Comparison of ENCODE assay signal across 11 cellular contexts in the genomic region with DNA sequence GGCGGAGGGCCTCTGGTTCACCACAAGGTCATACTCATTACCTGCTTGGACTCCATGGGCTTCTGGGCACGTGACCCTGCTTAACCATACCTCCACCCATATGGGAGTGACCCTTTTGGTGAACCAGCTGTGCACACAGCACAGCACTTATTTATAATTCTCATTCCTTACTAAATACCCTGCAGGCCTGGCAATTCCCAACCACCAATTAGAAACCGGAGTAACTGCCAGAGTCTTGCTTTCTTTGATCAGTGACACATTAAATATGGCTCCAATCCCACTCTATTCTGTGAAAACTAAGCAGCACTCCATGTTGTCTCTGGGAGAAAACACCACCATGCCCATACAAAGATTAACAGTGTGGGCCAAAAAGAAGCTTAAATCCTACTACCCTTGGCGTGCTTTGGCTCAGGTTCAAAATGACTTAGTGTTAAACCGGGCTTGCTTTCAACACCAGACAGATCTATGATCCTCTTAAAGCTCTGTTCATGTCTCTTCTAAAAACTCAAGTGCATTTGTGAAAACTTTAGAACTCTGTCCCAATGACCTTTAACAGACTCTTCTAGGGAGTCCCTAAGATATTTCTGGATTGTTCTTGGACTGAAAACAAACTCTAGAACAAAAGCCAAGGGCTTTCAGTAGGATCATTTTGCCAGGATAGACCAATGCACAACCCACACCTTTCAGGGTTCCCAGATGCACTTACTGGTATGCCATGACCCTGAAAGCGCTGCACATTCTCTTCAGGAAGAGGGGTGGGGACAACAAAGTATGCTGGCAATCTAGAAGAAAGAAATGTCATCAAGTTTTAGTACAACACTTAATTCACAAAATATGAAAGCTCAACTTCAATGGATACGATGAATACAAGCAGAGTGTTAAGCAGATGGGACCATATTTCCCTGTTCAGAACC. TPM values are rescaled to one million over a fixed set of nuclear protein-coding genes. Genes with fewer than 3 reads are reported as not detected.
DNase-seq lines count a peak whose midpoint lies in the region; ATAC-seq lines count a peak whose summit lies in the region.
"Had no signal": no experiment of that assay in that cellular context is flagged by ENCODE, and none has a peak within 500 bp of the region (broad histone marks: within the 10 kb centered on the region; RNA-seq: fewer than 3 reads in every experiment).

No MANE protein-coding gene starts in this region.

- peak overlapping the region; percentile 71 for H3K4me3 ChIP-seq in adipocyte (ENCODE audit: low read length)
- H3K4me3 ChIP-seq in stomach smooth muscle (ENCODE audit: low read length in 2 of 2): no peak overlapping the region

- H3K27ac ChIP-seq in stomach smooth muscle (ENCODE audit: low read length): peak overlapping the region; percentile 37

- H3K4me1 ChIP-seq in adipocyte (ENCODE audit: control insufficient read depth, insufficient read depth, low read length): peaks cover 84% of the 10 kb centered on the region
- peaks cover 16% of the 10 kb centered on the region for H3K4me1 ChIP-seq in stomach smooth muscle (ENCODE audit: control insufficient read depth, insufficient read depth, low read length)

- DNase-seq in H4 (ENCODE audit: low spot score) (peak; percentile 28), adipocyte (ENCODE audit: low read depth) (peak; percentile 44), left ventricle myocardium superior (no peak), RKO (ENCODE audit: low spot score) (no peak), UCSD-AML1 (lab: John Stamatoyannopoulos, UW; ENCODE audit: unreplicated experiment) (no peak)
- no peak for DNase-seq in activated CD4-positive, CD25-positive, alpha-beta regulatory T cell treated with anti-CD3 and anti-CD28 coated beads, Interleukin-2, amount 50 U/mL, for 72 hours
- DNase-seq: cortex of kidney, GF-D8, NCI-H510A treated with DMSO at 0.1 percent for 48 hours had no signal

- no peaks in the 10 kb centered on the region for H3K27me3 ChIP-seq in adipocyte (replicated peaks; ENCODE audit: control insufficient read depth, insufficient read depth, low read length)
- H3K27me3 ChIP-seq in stomach smooth muscle (ENCODE audit: control insufficient read depth in 1 of 2, insufficient read depth in 2 of 2, low read length in 2 of 2): no peaks in the 10 kb centered on the region

- H3K36me3 ChIP-seq in adipocyte (ENCODE audit: control insufficient read depth, insufficient read depth, low read length, severe bottlenecking): peaks cover 31% of the 10 kb centered on the region
- H3K36me3 ChIP-seq in stomach smooth muscle (ENCODE audit: control insufficient read depth in 2 of 2, insufficient read depth in 2 of 2, low read length in 2 of 2): peaks cover 16 to 27% of the 10 kb centered on the region in 2 donors

- no peaks in the 10 kb centered on the region for H3K9me3 ChIP-seq in adipocyte (ENCODE audit: control insufficient read depth, low read length)
- no peaks in the 10 kb centered on the region for H3K9me3 ChIP-seq in stomach smooth muscle (ENCODE audit: control insufficient read depth in 2 of 2, low read length in 2 of 2)

- H3K9ac ChIP-seq in adipocyte (ENCODE audit: low read length) (peak overlapping the region; percentile 75), stomach smooth muscle (ENCODE audit: low read length in 2 of 2) (peak overlapping the region in 1 of 2 donors; percentile 6)

- intact Hi-C loops in left ventricle myocardium superior (cut with micrococcal nuclease): no loop called here

- ATAC-seq in left ventricle myocardium superior: peak; percentile 89
- ATAC-seq in GM19023 (IDR thresholded peaks at IDR 0.05; ENCODE audit: unreplicated experiment): no peak

RNA-seq across cellular contexts. Expression of a gene that starts 57.5 kb away (rescaled TPM):
- 9.2 and 11.3 TPM in 2 replicates for total RNA-seq in H4 (2014; rRNA removed; shearing (Covaris generic))
- total RNA-seq in left ventricle myocardium superior: 17.4 TPM

Comparison
In these comparisons a context has a peak if more than half of its experiments do, and no peak if none do; other contexts are left out.
1. DNase-seq: peak in H4 (single experiment) and adipocyte (single experiment); none in left ventricle myocardium superior (single experiment), RKO (single experiment), activated CD4-positive, CD25-positive, alpha-beta regulatory T cell treated with anti-CD3 and anti-CD28 coated beads, Interleukin-2, amount 50 U/mL, for 72 hours (single experiment) and UCSD-AML1 (single experiment).